In genomic region chr17:48244121-48244711, GRCh38 we compare ENCODE assay signal across 9 cellular contexts.
DNase-seq lines count a peak whose midpoint lies in the region; ATAC-seq and TF ChIP-seq lines count a peak whose summit lies in the region.
"Had no signal": no experiment of that assay in that cellular context is flagged by ENCODE, and none has a peak within 500 bp of the region (broad histone marks: within the 10 kb centered on the region; RNA-seq: fewer than 3 reads in every experiment).

No MANE protein-coding gene starts in this region.

- H3K27me3 Mint-ChIP-seq in activated naive CD8-positive, alpha-beta T cell treated with anti-CD3 and anti-CD28 coated beads, Interleukin-2, amount 50 U/mL, for 24 hours, result no peaks in the 10 kb centered on the region
- no peaks in the 10 kb centered on the region for H3K27me3 Mint-ChIP-seq in mesothelial cell of epicardium (ENCODE audit: low read depth)

- DNase-seq in DMS53 treated with DMSO at 0.1 percent for 48 hours (lab: John Stamatoyannopoulos, UW; ENCODE audit: unreplicated experiment) (peak; percentile 19), mesothelial cell of epicardium (ENCODE audit: low spot score in 2 of 2, unreplicated experiment in 2 of 2) (no peak), DMS 273 treated with DMSO at 0.1 percent for 48 hours (lab: John Stamatoyannopoulos, UW) (no peak), gastrocnemius medialis (no peak), omental fat pad (ENCODE audit: low spot score) (no peak)
- DNase-seq in activated naive CD8-positive, alpha-beta T cell treated with anti-CD3 and anti-CD28 coated beads, Interleukin-2, amount 50 U/mL, for 24 hours, result no peak
- no peak for DNase-seq in activated CD4-positive, alpha-beta T cell treated with anti-CD3 and anti-CD28 coated beads for 48 hours
- DNase-seq: upper lobe of left lung had no signal

- peaks cover 49% of the 10 kb centered on the region for H3K4me1 Mint-ChIP-seq in activated naive CD8-positive, alpha-beta T cell treated with anti-CD3 and anti-CD28 coated beads, Interleukin-2, amount 50 U/mL, for 24 hours
- peaks cover 68% of the 10 kb centered on the region for H3K4me1 Mint-ChIP-seq in mesothelial cell of epicardium

- no peaks in the 10 kb centered on the region for H3K9me3 Mint-ChIP-seq in activated naive CD8-positive, alpha-beta T cell treated with anti-CD3 and anti-CD28 coated beads, Interleukin-2, amount 50 U/mL, for 24 hours
- no peaks in the 10 kb centered on the region for H3K9me3 Mint-ChIP-seq in mesothelial cell of epicardium

- H3K27ac Mint-ChIP-seq in activated naive CD8-positive, alpha-beta T cell treated with anti-CD3 and anti-CD28 coated beads, Interleukin-2, amount 50 U/mL, for 24 hours, result peak overlapping the region; percentile 13
- peak overlapping the region; percentile 67 for H3K27ac Mint-ChIP-seq in mesothelial cell of epicardium

- no peaks in the 10 kb centered on the region for H3K27me3 ChIP-seq in gastrocnemius medialis
- H3K27me3 ChIP-seq: upper lobe of left lung had no signal

- no peaks in the 10 kb centered on the region for H3K9me3 ChIP-seq in KOPT-K1 (ENCODE audit: insufficient read depth, low read length, poor library complexity, severe bottlenecking)
- H3K9me3 ChIP-seq in gastrocnemius medialis, result no peaks in the 10 kb centered on the region
- H3K9me3 ChIP-seq: upper lobe of left lung had no signal

- no peak overlapping the region for H3K4me3 ChIP-seq in gastrocnemius medialis
- H3K4me3 ChIP-seq: upper lobe of left lung had no signal

- no peak for TF ChIP-seq POLR2A in gastrocnemius medialis (IDR thresholded peaks at IDR 0.05)

- intact Hi-C loops in gastrocnemius medialis (cut with DNase I; ENCODE audit: low total_unique reads), result no loop called here

- TF ChIP-seq CTCF in mesothelial cell of epicardium (IDR thresholded peaks at IDR 0.05; ENCODE audit: unreplicated experiment) (no peak), gastrocnemius medialis (IDR thresholded peaks at IDR 0.05 in 4 of 5, conservative IDR thresholded peaks at IDR 0.05 in 1 of 5) (no peak), omental fat pad (IDR thresholded peaks at IDR 0.05) (no peak)

- peaks cover 2% of the 10 kb centered on the region for H3K36me3 Mint-ChIP-seq in activated naive CD8-positive, alpha-beta T cell treated with anti-CD3 and anti-CD28 coated beads, Interleukin-2, amount 50 U/mL, for 24 hours (ENCODE audit: low read depth)
- H3K36me3 Mint-ChIP-seq in mesothelial cell of epicardium, result no peaks in the 10 kb centered on the region

- ATAC-seq in activated naive CD8-positive, alpha-beta T cell treated with anti-CD3 and anti-CD28 coated beads, Interleukin-2, amount 50 U/mL, for 24 hours, result no peak
- ATAC-seq in gastrocnemius medialis (no peak), omental fat pad (ENCODE audit: low FRiP score) (no peak)

- H3K27ac ChIP-seq in KOPT-K1 (ENCODE audit: low read depth, low read length, poor library complexity, severe bottlenecking) (peak overlapping the region; percentile 5), gastrocnemius medialis (no peak overlapping the region)
- H3K27ac ChIP-seq: upper lobe of left lung had no signal

- H3K36me3 ChIP-seq in KOPT-K1 (ENCODE audit: insufficient read depth, low read length) (no peaks in the 10 kb centered on the region), gastrocnemius medialis (no peaks in the 10 kb centered on the region)
- H3K36me3 ChIP-seq: upper lobe of left lung had no signal

- no peak overlapping the region for H3K4me3 Mint-ChIP-seq in activated naive CD8-positive, alpha-beta T cell treated with anti-CD3 and anti-CD28 coated beads, Interleukin-2, amount 50 U/mL, for 24 hours
- H3K4me3 Mint-ChIP-seq in mesothelial cell of epicardium, result no peak overlapping the region

- H3K4me1 ChIP-seq in gastrocnemius medialis, result peaks cover 9 to 29% of the 10 kb centered on the region in 2 donors

- in situ Hi-C loops in gastrocnemius medialis (cut with MboI; ENCODE audit: low sequenced_read_pairs in 4 of 4), result no loop called here
